In the genomic region with DNA sequence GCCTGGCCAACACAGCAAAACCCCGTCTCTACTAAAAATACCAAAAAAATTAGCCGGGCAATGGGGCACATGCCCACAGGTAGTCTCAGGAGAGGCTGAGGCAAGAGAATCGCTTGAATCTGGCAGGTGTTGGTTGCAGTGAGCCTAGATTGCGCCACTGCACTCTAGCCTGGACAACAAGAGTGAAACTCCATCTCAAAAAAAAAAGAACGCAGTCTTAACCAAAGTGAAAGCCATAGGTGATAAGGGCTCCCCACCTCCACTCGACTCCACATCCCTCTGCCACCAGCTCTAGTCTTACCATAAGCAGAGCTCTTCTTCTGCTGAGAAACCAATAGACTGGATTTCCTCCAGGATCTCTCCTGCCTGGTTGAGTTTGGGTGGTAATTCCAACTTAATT, we compare ENCODE assay signal across 28 cellular contexts.
"Had no signal": no experiment of that assay in that cellular context is flagged by ENCODE, and none has a peak within 500 bp of the region (broad histone marks: within the 10 kb centered on the region; RNA-seq: fewer than 3 reads in every experiment).

No MANE protein-coding gene starts in this region.

- H3K4me2 ChIP-seq: hepatocyte had no signal

- H3K79me2 ChIP-seq: hepatocyte had no signal

- H3K4me1 ChIP-seq: colonic mucosa, esophagus squamous epithelium, gastrocnemius medialis, gastroesophageal sphincter, heart left ventricle, heart right ventricle had no signal

- H3K27me3 ChIP-seq: colonic mucosa, dorsolateral prefrontal cortex, esophagus squamous epithelium, foreskin keratinocyte, gastrocnemius medialis, heart left ventricle, heart right ventricle, hepatocyte had no signal

- DNase-seq: colonic mucosa; cortex of kidney; dermis blood vessel endothelial cell; dorsolateral prefrontal cortex; effector CD4-positive, alpha-beta T cell; effector CD8-positive, alpha-beta T cell; effector memory CD4-positive, alpha-beta T cell; effector memory CD8-positive, alpha-beta T cell; endodermal cell; erythroblast; esophagus squamous epithelium; foreskin fibroblast; foreskin keratinocyte; gastrocnemius medialis; glutamatergic neuron; head of caudate nucleus; heart left ventricle; heart right ventricle; hippocampal formation had no signal

- ATAC-seq: effector memory CD8-positive, alpha-beta T cell; esophagus mucosa; foreskin keratinocyte; gastrocnemius medialis; gastroesophageal sphincter; heart left ventricle; heart right ventricle had no signal

- H3K36me3 ChIP-seq: colonic mucosa, esophagus squamous epithelium, gastrocnemius medialis, gastroesophageal sphincter, heart left ventricle, heart right ventricle had no signal

- FAIRE-seq: colon, endometrium, endothelial cell of umbilical vein, frontal cortex had no signal

- H3K9me3 ChIP-seq: colonic mucosa, esophagus squamous epithelium, gastrocnemius medialis, gastroesophageal sphincter, heart left ventricle, heart right ventricle had no signal

- H3K27ac ChIP-seq: colonic mucosa, coronary artery, dorsolateral prefrontal cortex, epithelial cell of prostate, esophagus squamous epithelium, foreskin keratinocyte, gastrocnemius medialis, gastroesophageal sphincter, heart left ventricle, heart right ventricle, hepatocyte had no signal

- H3K4me3 ChIP-seq: colonic mucosa, coronary artery, dorsolateral prefrontal cortex, esophagus squamous epithelium, gastrocnemius medialis, gastroesophageal sphincter, heart left ventricle, heart right ventricle, hepatocyte had no signal

- H2AFZ ChIP-seq: hepatocyte had no signal
